ENCODE assay signal across 8 cellular contexts in genomic region chr12:118373628-118374027, GRCh38. TPM values are rescaled to one million over a fixed set of nuclear protein-coding genes. Genes with fewer than 3 reads are reported as not detected.
DNase-seq lines count a peak whose midpoint lies in the region; ATAC-seq and TF ChIP-seq lines count a peak whose summit lies in the region.

No MANE protein-coding gene starts in this region.

- DNase-seq in activated CD4-positive, alpha-beta T cell treated with anti-CD3 and anti-CD28 coated beads, Interleukin-2, amount 10 ng/mL, durations not matched to agents 24 days and 14 days = no peak
- DNase-seq in activated CD4-positive, alpha-beta T cell treated with anti-CD3 and anti-CD28 coated beads for 1 hour = no peak
- DNase-seq in adipocyte (ENCODE audit: low read depth) (no peak), left lung (no peak), thoracic aorta (ENCODE audit: low spot score) (no peak), dedifferentiated amniotic fluid mesenchymal stem cell (ENCODE audit: extremely low spot score) (no peak), NCI-H526 treated with DMSO at 0.1 percent for 48 hours (lab: John Stamatoyannopoulos, UW) (no peak), NAMALWA (ENCODE audit: low spot score) (no peak)

- no peaks in the 10 kb centered on the region for H3K9me3 Mint-ChIP-seq in activated CD4-positive, alpha-beta T cell treated with anti-CD3 and anti-CD28 coated beads, Interleukin-2, amount 10 ng/mL, durations not matched to agents 24 days and 14 days

- intact Hi-C loops in activated CD4-positive, alpha-beta T cell treated with anti-CD3 and anti-CD28 coated beads, Interleukin-2, amount 10 ng/mL, durations not matched to agents 24 days and 14 days (cut with micrococcal nuclease) = loop anchor here (1.0 to 10.0 kb wide), 2 partner anchors 237 to 1179 kb away; partner anchors contain the start of genes FBXO21 and PEBP1
- intact Hi-C loops in left lung (cut with DNase I) = no loop called here

- H3K27ac ChIP-seq in left lung (peak overlapping the region; percentile 86 to 94), thoracic aorta (peak overlapping the region; percentile 79 to 92)

- peaks cover 46% of the 10 kb centered on the region for H3K4me1 Mint-ChIP-seq in activated CD4-positive, alpha-beta T cell treated with anti-CD3 and anti-CD28 coated beads, Interleukin-2, amount 10 ng/mL, durations not matched to agents 24 days and 14 days

- TF ChIP-seq CTCF in left lung (IDR thresholded peaks at IDR 0.05) (no peak), thoracic aorta (IDR thresholded peaks at IDR 0.05) (no peak)

- H3K36me3 ChIP-seq in adipocyte (ENCODE audit: control insufficient read depth, insufficient read depth, low read length, severe bottlenecking) = no peaks in the 10 kb centered on the region
- peaks cover 0 to under 1% of the 10 kb centered on the region in 2 donors for H3K36me3 ChIP-seq in left lung
- H3K36me3 ChIP-seq in thoracic aorta = no peaks in the 10 kb centered on the region

- H3K9me3 ChIP-seq in adipocyte (ENCODE audit: control insufficient read depth, low read length) (no peaks in the 10 kb centered on the region), left lung (no peaks in the 10 kb centered on the region), thoracic aorta (no peaks in the 10 kb centered on the region)

- peaks cover 7% of the 10 kb centered on the region for H3K36me3 Mint-ChIP-seq in activated CD4-positive, alpha-beta T cell treated with anti-CD3 and anti-CD28 coated beads, Interleukin-2, amount 10 ng/mL, durations not matched to agents 24 days and 14 days (ENCODE audit: low read depth)

- peak overlapping the region; percentile 97 for H3K4me3 Mint-ChIP-seq in activated CD4-positive, alpha-beta T cell treated with anti-CD3 and anti-CD28 coated beads, Interleukin-2, amount 10 ng/mL, durations not matched to agents 24 days and 14 days

- H3K4me3 ChIP-seq in adipocyte (ENCODE audit: low read length) = peak overlapping the region; percentile 97
- peak overlapping the region; percentile 40 to 82 for H3K4me3 ChIP-seq in left lung
- peak overlapping the region; percentile 97 for H3K4me3 ChIP-seq in thoracic aorta

- peaks cover 15% of the 10 kb centered on the region for H3K27me3 Mint-ChIP-seq in activated CD4-positive, alpha-beta T cell treated with anti-CD3 and anti-CD28 coated beads, Interleukin-2, amount 10 ng/mL, durations not matched to agents 24 days and 14 days

- H3K27me3 ChIP-seq in adipocyte (replicated peaks; ENCODE audit: control insufficient read depth, insufficient read depth, low read length) = no peaks in the 10 kb centered on the region
- no peaks in the 10 kb centered on the region for H3K27me3 ChIP-seq in left lung
- no peaks in the 10 kb centered on the region for H3K27me3 ChIP-seq in thoracic aorta (replicated peaks; ENCODE audit: insufficient read depth)

- H3K27ac Mint-ChIP-seq in activated CD4-positive, alpha-beta T cell treated with anti-CD3 and anti-CD28 coated beads, Interleukin-2, amount 10 ng/mL, durations not matched to agents 24 days and 14 days = peak overlapping the region; percentile 92

- H3K9ac ChIP-seq in adipocyte (ENCODE audit: low read length) = peak overlapping the region; percentile 90

- ATAC-seq in left lung = no peak
- ATAC-seq in thoracic aorta (ENCODE audit: insufficient number of reproducible peaks, low FRiP score, low read depth) = no peak

- H3K4me1 ChIP-seq in adipocyte (ENCODE audit: control insufficient read depth, insufficient read depth, low read length) (peaks cover 42% of the 10 kb centered on the region), left lung (peaks cover 4 to 68% of the 10 kb centered on the region in 2 donors), thoracic aorta (ENCODE audit: control insufficient read depth in 1 of 2, low read depth in 2 of 2) (peaks cover 22 to 52% of the 10 kb centered on the region in 2 donors)

RNA-seq across cellular contexts. Expression of gene TAOK3, which starts 0.9 kb away (rescaled TPM):
- total RNA-seq in activated CD4-positive, alpha-beta T cell treated with anti-CD3 and anti-CD28 coated beads, Interleukin-2, amount 10 ng/mL, durations not matched to agents 24 days and 14 days = 51.8 and 53.4 TPM in 2 replicates
- total RNA-seq in left lung (10 to 100 TPM; 39.5 to 52.0 TPM), thoracic aorta (10 to 100 TPM; 52.3 to 59.6 TPM)

RNA-seq across cellular contexts. Expression of gene SUDS3, which starts 2.7 kb away (rescaled TPM):
- total RNA-seq in activated CD4-positive, alpha-beta T cell treated with anti-CD3 and anti-CD28 coated beads, Interleukin-2, amount 10 ng/mL, durations not matched to agents 24 days and 14 days = 22.0 and 23.6 TPM in 2 replicates
- total RNA-seq in left lung (10 to 100 TPM; 23.6 to 27.9 TPM), thoracic aorta (10 to 100 TPM; 46.2 to 48.2 TPM)
